ENCODE assay signal across 7 cellular contexts in the genomic region with DNA sequence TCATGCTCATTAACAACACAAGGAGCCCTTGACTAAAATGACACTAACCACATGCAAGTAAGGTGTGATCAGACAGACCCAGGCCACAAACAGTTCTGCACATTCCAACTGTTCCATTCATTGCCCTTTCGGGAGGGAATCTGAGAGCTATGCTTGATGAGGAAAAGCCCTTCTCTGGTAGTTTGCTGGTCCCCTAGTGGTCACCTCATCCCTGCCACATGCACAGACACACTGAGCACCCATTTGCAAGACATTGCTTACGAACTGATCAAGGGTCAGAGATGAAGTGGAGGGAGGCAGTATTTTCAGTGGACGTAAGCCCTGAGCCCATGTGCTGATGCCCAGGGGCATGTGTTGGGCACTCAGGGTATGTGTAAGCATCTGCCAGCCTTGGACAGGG.
DNase-seq lines count a peak whose midpoint lies in the region; ATAC-seq, FAIRE-seq and TF ChIP-seq lines count a peak whose summit lies in the region.
"Not testable (repeated sequence)": the region's sequence is repeated elsewhere in the genome, so short reads cannot be mapped to it uniquely, and the experiment has no call there.

No MANE protein-coding gene starts in this region.

- not testable (repeated sequence) for H3K27ac Mint-ChIP-seq in endodermal cell

- not testable (repeated sequence) for TF ChIP-seq RAD21 in HCT116 (IDR thresholded peaks at IDR 0.05; ENCODE audit: low read depth); K562 (CRISPR knock-in tag; conservative IDR thresholded peaks at IDR 0.05 in 1 of 2, IDR thresholded peaks at IDR 0.05 in 1 of 2); HepG2 (CRISPR knock-in tag; IDR thresholded peaks at IDR 0.05)

- not testable (repeated sequence) for H3K27ac ChIP-seq in HCT116 (ENCODE audit: low read depth, low read length); WERI-Rb-1; K562 (ENCODE audit: extremely low read depth, low read depth, low read length); endodermal cell (ENCODE audit: low read depth, low read length); HepG2 (ENCODE audit: extremely low read length, insufficient read depth, low read length)

- H3K9me2 ChIP-seq in HCT116 (ENCODE audit: insufficient read depth) = not testable (repeated sequence)

- peaks cover 22% of the 10 kb centered on the region for H3K4me1 Mint-ChIP-seq in endodermal cell

- H3K9ac ChIP-seq in HCT116 (ENCODE audit: low read length); K562 (ENCODE audit: insufficient read depth in 1 of 2, low read depth in 2 of 2, low read length in 2 of 2); endodermal cell (ENCODE audit: extremely low read depth, low read length, poor library complexity, severe bottlenecking); HepG2 (ENCODE audit: insufficient read depth, low read depth, low read length): not testable (repeated sequence)

- H3K9me3 ChIP-seq in HCT116 (ENCODE audit: control insufficient read depth in 1 of 2, insufficient read depth in 1 of 2, low read depth in 1 of 2, low read length in 2 of 2); WERI-Rb-1 (ENCODE audit: severe bottlenecking); K562 (replicated peaks; ENCODE audit: control insufficient read depth, insufficient read depth, low read depth, low read length); endodermal cell (ENCODE audit: control insufficient read depth, low read length); HepG2 (ENCODE audit: low read length): not testable (repeated sequence)

- RAD21 ChIA-PET in HCT116 (lab: Charles Lee; ENCODE audit: low non-redundant PET in 1 of 2, low total read pairs in 2 of 2, uncharacterized antibody in 2 of 2, unreplicated experiment in 2 of 2) = not testable (repeated sequence)

- not testable (repeated sequence) for DNase-seq in GM19239 (ENCODE audit: insufficient read length, low spot score); HCT116 (ENCODE audit: low read depth, low spot score); NB4 (ENCODE audit: low read depth); WERI-Rb-1; K562 (ENCODE audit: extremely low read depth in 1 of 4, low spot score in 3 of 4); endodermal cell; HepG2 (ENCODE audit: low spot score)

- H3K4me3 ChIP-seq in HCT116 (replicated peaks in 1 of 2; ENCODE audit: low read depth in 1 of 2, low read length in 2 of 2); NB4 (ENCODE audit: low read depth, low read length); WERI-Rb-1 (ENCODE audit: low read depth, low read length); K562; endodermal cell (ENCODE audit: low read length); HepG2 (replicated peaks in 1 of 3; ENCODE audit: insufficient read depth in 1 of 3, low read depth in 2 of 3, low read length in 3 of 3): not testable (repeated sequence)

- 0% methylated on average over 3 of the region's 3 CpGs for WGBS in K562 (ENCODE audit: insufficient coverage, low coverage, missing lambda C conversion rate)
- WGBS in endodermal cell (ENCODE audit: insufficient coverage in 1 of 2, insufficient read length in 1 of 2), 2 experiments = 94% methylated on average over 3 of the region's 3 CpGs; no CpG with 5 or more reads in 1 of the 2 experiments
- WGBS in HepG2 (ENCODE audit: low lambda C conversion rate) = no CpG with 5 or more reads among the region's 3 CpGs

- not testable (repeated sequence) for H3K36me3 ChIP-seq in HCT116 (ENCODE audit: control insufficient read depth in 1 of 2, insufficient read depth in 2 of 2, low read length in 2 of 2); WERI-Rb-1; K562 (ENCODE audit: control insufficient read depth, insufficient read depth, low read length); endodermal cell (ENCODE audit: control insufficient read depth, insufficient read depth, low read length); HepG2 (replicated peaks in 1 of 2; ENCODE audit: control insufficient read depth in 1 of 2, insufficient read depth in 2 of 2, low read length in 2 of 2)

- BruUV-seq in HCT116 (replicated peaks; lab: Mats Ljungman, UMichigan); K562 (replicated peaks; lab: Mats Ljungman, UMichigan); HepG2 (replicated peaks; lab: Mats Ljungman, UMichigan): not testable (repeated sequence)

- ATAC-seq in HCT116 (peak; percentile 39; the same call in 1 of the 2 replicates), K562 (peak; percentile 65), HepG2 (peak; percentile 66)

- not testable (repeated sequence) for TF ChIP-seq EP300 in K562 (IDR thresholded peaks at IDR 0.05; ENCODE audit: low read length); HepG2 (IDR thresholded peaks at IDR 0.05; ENCODE audit: low read depth in 2 of 2, low read length in 2 of 2); HepG2 (CRISPR knock-in tag; IDR thresholded peaks at IDR 0.05; ENCODE audit: borderline replicate concordance)

- peaks cover 15% of the 10 kb centered on the region for H3K27me3 ChIP-seq in HCT116 (ENCODE audit: insufficient read depth, low read length)
- not testable (repeated sequence) for H3K27me3 ChIP-seq in WERI-Rb-1 (ENCODE audit: insufficient read depth, low read depth, severe bottlenecking); endodermal cell (ENCODE audit: control insufficient read depth, insufficient read depth, low read length, poor library complexity, severe bottlenecking)
- H3K27me3 ChIP-seq in K562 (ENCODE audit: control insufficient read depth in 2 of 2, insufficient read depth in 2 of 2, low read length in 2 of 2) = peaks cover 40 to 51% of the 10 kb centered on the region in 2 experiments
- peaks cover 0 to 32% of the 10 kb centered on the region in 2 experiments; a peak in 4 of 5 replicates for H3K27me3 ChIP-seq in HepG2 (ENCODE audit: control insufficient read depth in 1 of 2, insufficient read depth in 2 of 2, low read length in 2 of 2)

- H3K4me2 ChIP-seq in HCT116 (ENCODE audit: low read length); K562 (ENCODE audit: insufficient read depth, low read length); HepG2 (ENCODE audit: low read depth, low read length): not testable (repeated sequence)

- H4K20me1 ChIP-seq in HCT116 (ENCODE audit: insufficient read depth); K562 (replicated peaks; ENCODE audit: control insufficient read depth, insufficient read depth, low read length); HepG2 (ENCODE audit: insufficient read depth, low read length): not testable (repeated sequence)

- CTCF ChIA-PET in HCT116 (lab: Charles Lee) = interaction anchor here (1.0 kb wide), 1 partner anchor 9 kb away, joined by 3 read pairs; no protein-coding TSS in a partner anchor
- CTCF ChIA-PET in K562 (lab: Yijun Ruan, JAX; ENCODE audit: low intra/inter-chr PET ratio); HepG2 (lab: Yijun Ruan, JAX; ENCODE audit: low intra/inter-chr PET ratio, low total read pairs): not testable (repeated sequence)

- not testable (repeated sequence) for TF ChIP-seq POLR2A in HCT116 (IDR thresholded peaks at IDR 0.05; ENCODE audit: borderline replicate concordance, extremely low read depth, insufficient read depth, insufficient read length); NB4 (IDR thresholded peaks at IDR 0.05; ENCODE audit: extremely low read depth, insufficient read length); K562 (conservative IDR thresholded peaks at IDR 0.05); HepG2 (IDR thresholded peaks at IDR 0.05; ENCODE audit: insufficient read depth in 1 of 2, low read depth in 2 of 2, low read length in 2 of 2)

- H3K79me2 ChIP-seq in HCT116 (ENCODE audit: insufficient read depth, low read length); K562 (ENCODE audit: control insufficient read depth, insufficient read depth, low read length); HepG2 (ENCODE audit: insufficient read depth, low read length): not testable (repeated sequence)

- not testable (repeated sequence) for H3K27me3 Mint-ChIP-seq in endodermal cell (ENCODE audit: insufficient read depth)

- intact Hi-C loops in HCT116 (cut with micrococcal nuclease); K562 (cut with micrococcal nuclease); HepG2 (cut with micrococcal nuclease; ENCODE audit: unreplicated experiment): not testable (repeated sequence)

- in situ Hi-C loops in K562 (cut with MboI); HepG2 (cut with HindIII; ENCODE audit: extremely low pct_ligation_motif_present, low pct_unique_long_range_greater_than_20kb): not testable (repeated sequence)

- H3K4me1 ChIP-seq in HCT116 (ENCODE audit: control insufficient read depth in 1 of 2, insufficient read depth in 2 of 2, low read length in 2 of 2) (peaks cover 13 to 18% of the 10 kb centered on the region in 2 experiments; a peak in 3 of 4 replicates), HepG2 (ENCODE audit: insufficient read depth, low read length) (peaks cover 19% of the 10 kb centered on the region)
- H3K4me1 ChIP-seq in K562 (replicated peaks in 1 of 2; ENCODE audit: control insufficient read depth in 2 of 2, insufficient read depth in 2 of 2, low read length in 2 of 2); endodermal cell (ENCODE audit: control insufficient read depth, insufficient read depth, low read length): not testable (repeated sequence)

- H3K36me3 Mint-ChIP-seq in endodermal cell (ENCODE audit: low read depth) = not testable (repeated sequence)

- FAIRE-seq in GM19239 (lab: Jason Lieb, UNC) = peak; percentile 21
- not testable (repeated sequence) for FAIRE-seq in K562 (lab: Jason Lieb, UNC)
- FAIRE-seq in HepG2 (lab: Jason Lieb, UNC) = peak; percentile 68

- POLR2A ChIA-PET in HCT116 (lab: Charles Lee); K562 (lab: Yijun Ruan, JAX); HepG2 (lab: Yijun Ruan, JAX): not testable (repeated sequence)

- TF ChIP-seq CTCF in HCT116 (IDR thresholded peaks at IDR 0.05 in 2 of 3, conservative IDR thresholded peaks at IDR 0.05 in 1 of 3; ENCODE audit: borderline replicate concordance in 1 of 3, insufficient read depth in 1 of 3, low read depth in 2 of 3, low read length in 2 of 3); K562 (IDR thresholded peaks at IDR 0.05 in 2 of 3, conservative IDR thresholded peaks at IDR 0.05 in 1 of 3; ENCODE audit: insufficient read depth in 2 of 3, low read depth in 1 of 3, low read length in 3 of 3); HepG2 (CRISPR knock-in tag; IDR thresholded peaks at IDR 0.05): not testable (repeated sequence)
- TF ChIP-seq CTCF in NB4 (IDR thresholded peaks at IDR 0.05; ENCODE audit: low read depth, low read length) (peak; percentile 12), WERI-Rb-1 (IDR thresholded peaks at IDR 0.05; ENCODE audit: low read depth, low read length) (0 out of 2 replicates have a peak, but pooled peaks have one; percentile 7), endodermal cell (conservative IDR thresholded peaks at IDR 0.05) (peak; percentile 55)

- not testable (repeated sequence) for H3K9me3 Mint-ChIP-seq in endodermal cell

- H3K4me3 Mint-ChIP-seq in endodermal cell = not testable (repeated sequence)

- not testable (repeated sequence) for H3K9me1 ChIP-seq in K562 (ENCODE audit: control insufficient read depth, insufficient read depth, low read length)

- H2AFZ ChIP-seq in HCT116 (ENCODE audit: low read depth, low read length, poor library complexity, severe bottlenecking); K562 (ENCODE audit: low read depth, low read length); HepG2 (ENCODE audit: low read length): not testable (repeated sequence)
